Comparison of ENCODE assay signal across 15 cellular contexts in the genomic region with DNA sequence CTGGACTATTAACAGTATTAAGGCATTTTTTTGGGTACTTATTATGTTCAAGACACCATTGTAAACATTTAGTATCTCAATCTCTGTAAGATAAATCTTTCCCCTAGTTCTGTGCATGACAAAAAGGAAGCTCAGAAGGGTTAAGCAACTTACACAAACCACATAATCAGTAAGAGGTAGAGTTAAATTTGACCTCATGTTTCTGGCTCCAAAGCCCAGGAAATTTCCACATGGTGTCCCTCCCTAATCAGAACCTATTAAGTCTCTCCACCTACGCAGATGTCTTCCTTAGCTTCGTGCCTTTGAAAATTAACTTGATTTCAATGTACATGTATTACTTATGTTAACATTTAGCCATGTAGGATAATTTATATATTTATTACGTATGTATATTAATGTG. TPM values are rescaled to one million over a fixed set of nuclear protein-coding genes. Genes with fewer than 3 reads are reported as not detected.
DNase-seq lines count a peak whose midpoint lies in the region; ATAC-seq and TF ChIP-seq lines count a peak whose summit lies in the region.
"Had no signal": no experiment of that assay in that cellular context is flagged by ENCODE, and none has a peak within 500 bp of the region (broad histone marks: within the 10 kb centered on the region; RNA-seq: fewer than 3 reads in every experiment).

No MANE protein-coding gene starts in this region.

- peaks cover 1% of the 10 kb centered on the region for H3K36me3 Mint-ChIP-seq in activated naive CD4-positive, alpha-beta T cell treated with anti-CD3 and anti-CD28 coated beads, Interleukin-2, amount 50 U/mL, for 24 hours
- no peaks in the 10 kb centered on the region for H3K36me3 Mint-ChIP-seq in brain

- H3K27ac Mint-ChIP-seq in activated naive CD4-positive, alpha-beta T cell treated with anti-CD3 and anti-CD28 coated beads, Interleukin-2, amount 50 U/mL, for 24 hours = peak overlapping the region; percentile 93
- H3K27ac Mint-ChIP-seq in brain = peak overlapping the region in 4 of 5 experiments; percentile 51 to 97 (median 80)

- no peak for DNase-seq in activated naive CD4-positive, alpha-beta T cell treated with anti-CD3 and anti-CD28 coated beads, Interleukin-2, amount 50 U/mL, for 16 hours
- DNase-seq in NOMO-1 treated with dmso at 0.1 percent for 144 hours (lab: John Stamatoyannopoulos, UW; ENCODE audit: unreplicated experiment) = peak; percentile 24
- no peak for DNase-seq in NCI-H345 treated with DMSO at 0.1 percent for 48 hours (lab: John Stamatoyannopoulos, UW; ENCODE audit: unreplicated experiment)
- DNase-seq in H4 (ENCODE audit: low spot score) = no peak
- no peak for DNase-seq in upper lobe of right lung
- DNase-seq: activated gamma-delta T cell treated with Interleukin-2 at 50 U/mL for 16 hours, cortex of kidney, GM23248, NCI-H2171, spleen had no signal

- no peaks in the 10 kb centered on the region for H3K36me3 ChIP-seq in upper lobe of right lung
- H3K36me3 ChIP-seq: neutrophil, spleen had no signal

- TF ChIP-seq CTCF in brain (conservative IDR thresholded peaks at IDR 0.05) (no peak), upper lobe of right lung (IDR thresholded peaks at IDR 0.05) (no peak)

- H3K4me3 Mint-ChIP-seq in activated naive CD4-positive, alpha-beta T cell treated with anti-CD3 and anti-CD28 coated beads, Interleukin-2, amount 50 U/mL, for 24 hours = peak overlapping the region; percentile 87
- H3K4me3 Mint-ChIP-seq in brain = peak overlapping the region; percentile 85 to 92 (median 87)

- ATAC-seq in upper lobe of right lung = no peak

- no peaks in the 10 kb centered on the region for H3K9me3 Mint-ChIP-seq in activated naive CD4-positive, alpha-beta T cell treated with anti-CD3 and anti-CD28 coated beads, Interleukin-2, amount 50 U/mL, for 24 hours
- no peaks in the 10 kb centered on the region for H3K9me3 Mint-ChIP-seq in brain

- intact Hi-C loops in upper lobe of right lung (cut with DNase I) = no loop called here

- no peaks in the 10 kb centered on the region for H3K27me3 Mint-ChIP-seq in activated naive CD4-positive, alpha-beta T cell treated with anti-CD3 and anti-CD28 coated beads, Interleukin-2, amount 50 U/mL, for 24 hours
- peaks cover 18% of the 10 kb centered on the region for H3K27me3 Mint-ChIP-seq in brain

- no peaks in the 10 kb centered on the region for H3K27me3 ChIP-seq in upper lobe of right lung

- H3K4me3 ChIP-seq in upper lobe of right lung = no peak overlapping the region

- H3K9me3 ChIP-seq in upper lobe of right lung = no peaks in the 10 kb centered on the region
- H3K9me3 ChIP-seq: neutrophil, spleen had no signal

- peaks cover 27% of the 10 kb centered on the region for H3K4me1 ChIP-seq in upper lobe of right lung

- peak overlapping the region; percentile 97 for H3K27ac ChIP-seq in temporal lobe (ENCODE audit: low read depth, low read length)
- H3K27ac ChIP-seq in upper lobe of right lung = no peak overlapping the region
- H3K27ac ChIP-seq: C4-2B, GM23248, neutrophil had no signal

- H3K4me1 Mint-ChIP-seq in activated naive CD4-positive, alpha-beta T cell treated with anti-CD3 and anti-CD28 coated beads, Interleukin-2, amount 50 U/mL, for 24 hours = peaks cover 59% of the 10 kb centered on the region
- H3K4me1 Mint-ChIP-seq in brain = peaks cover 45% of the 10 kb centered on the region

RNA-seq across cellular contexts. Expression of a gene that starts 2.0 kb away (rescaled TPM):
- polyA plus RNA-seq in brain (ENCODE audit: insufficient read depth, low read depth, low replicate concordance) = 58.4 TPM
- total RNA-seq in temporal lobe (33.4 TPM), upper lobe of right lung (55.8 TPM)
- 4.7 and 6.6 TPM in 2 replicates for total RNA-seq in H4 (2014; rRNA removed; shearing (Covaris generic))
